In the genomic region with DNA sequence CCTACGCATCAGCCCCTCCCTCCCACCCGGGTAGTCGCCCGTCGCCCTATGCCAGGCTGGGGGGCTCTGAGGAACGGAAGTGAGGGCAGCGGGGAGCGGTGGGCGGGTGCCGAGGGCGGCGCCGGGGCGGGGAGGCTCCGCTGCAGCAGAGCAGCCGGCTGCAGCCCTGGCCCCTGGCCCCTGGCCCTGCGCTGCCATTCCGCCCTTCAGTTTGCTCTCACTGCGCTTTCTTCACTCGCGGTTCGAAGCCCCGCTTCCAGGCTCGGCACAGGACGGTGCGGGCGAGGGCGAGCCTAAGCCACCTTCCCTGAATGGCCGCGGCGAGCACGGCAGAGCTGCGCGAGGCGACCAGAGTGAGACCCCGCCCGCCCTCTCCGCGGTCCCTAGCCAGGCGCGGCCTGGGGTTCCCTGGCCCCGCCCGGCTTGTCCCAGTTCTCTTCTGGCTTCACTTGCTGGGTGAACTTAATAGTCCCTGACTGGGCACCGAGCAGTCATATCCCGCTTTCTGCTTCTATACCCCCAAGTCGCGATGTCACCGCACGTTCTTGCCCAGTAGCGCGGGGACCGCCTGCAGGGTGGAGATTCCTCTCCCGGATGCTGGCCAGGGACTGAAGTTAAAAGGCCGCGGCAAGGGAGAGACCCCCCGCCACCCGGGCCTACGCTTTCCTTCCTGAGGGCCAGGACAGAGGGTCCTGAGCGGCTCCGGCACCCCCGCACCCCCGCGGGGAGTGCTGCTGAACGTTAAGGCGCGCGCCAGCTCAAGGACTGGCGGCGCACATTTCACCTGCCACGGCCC, we compare ENCODE assay signal across 1 cellular context.
A peak's percentile ranks its signal among the peaks of the same experiment; 100 is the strongest.
TF ChIP-seq lines count a peak whose summit lies in the region.

No MANE protein-coding gene starts in this region.

TF ChIP-seq in HepG2, 621 proteins besides CTCF, POLR2A, EP300 and RAD21 (continued from another document):
- no peak for TF ChIP-seq ZHX2 (IDR thresholded peaks at IDR 0.05; ENCODE audit: low read depth)
- TF ChIP-seq ZHX2 (CRISPR knock-in tag; IDR thresholded peaks at IDR 0.05; ENCODE audit: borderline replicate concordance) = no peak
- TF ChIP-seq KDM3A (CRISPR knock-in tag; IDR thresholded peaks at IDR 0.05; ENCODE audit: low read depth) = no peak
- peak; percentile 44; the same call in 1 of the 2 replicates for TF ChIP-seq ZNF564 (CRISPR knock-in tag; IDR thresholded peaks at IDR 0.05)
- TF ChIP-seq, protein P1, sequence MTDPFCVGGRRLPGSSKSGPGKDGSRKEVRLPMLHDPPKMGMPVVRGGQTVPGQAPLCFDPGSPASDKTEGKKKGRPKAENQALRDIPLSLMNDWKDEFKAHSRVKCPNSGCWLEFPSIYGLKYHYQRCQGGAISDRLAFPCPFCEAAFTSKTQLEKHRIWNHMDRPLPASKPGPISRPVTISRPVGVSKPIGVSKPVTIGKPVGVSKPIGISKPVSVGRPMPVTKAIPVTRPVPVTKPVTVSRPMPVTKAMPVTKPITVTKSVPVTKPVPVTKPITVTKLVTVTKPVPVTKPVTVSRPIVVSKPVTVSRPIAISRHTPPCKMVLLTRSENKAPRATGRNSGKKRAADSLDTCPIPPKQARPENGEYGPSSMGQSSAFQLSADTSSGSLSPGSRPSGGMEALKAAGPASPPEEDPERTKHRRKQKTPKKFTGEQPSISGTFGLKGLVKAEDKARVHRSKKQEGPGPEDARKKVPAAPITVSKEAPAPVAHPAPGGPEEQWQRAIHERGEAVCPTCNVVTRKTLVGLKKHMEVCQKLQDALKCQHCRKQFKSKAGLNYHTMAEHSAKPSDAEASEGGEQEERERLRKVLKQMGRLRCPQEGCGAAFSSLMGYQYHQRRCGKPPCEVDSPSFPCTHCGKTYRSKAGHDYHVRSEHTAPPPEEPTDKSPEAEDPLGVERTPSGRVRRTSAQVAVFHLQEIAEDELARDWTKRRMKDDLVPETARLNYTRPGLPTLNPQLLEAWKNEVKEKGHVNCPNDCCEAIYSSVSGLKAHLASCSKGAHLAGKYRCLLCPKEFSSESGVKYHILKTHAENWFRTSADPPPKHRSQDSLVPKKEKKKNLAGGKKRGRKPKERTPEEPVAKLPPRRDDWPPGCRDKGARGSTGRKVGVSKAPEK (CRISPR knock-in tag; IDR thresholded peaks at IDR 0.05; ENCODE audit: borderline replicate concordance) = no peak
- TF ChIP-seq PHF8 (CRISPR knock-in tag; IDR thresholded peaks at IDR 0.05) = 0 out of 2 replicates have a peak, but pooled peaks have one; percentile 1
- TF ChIP-seq HIC2 (CRISPR knock-in tag; IDR thresholded peaks at IDR 0.05; ENCODE audit: low read depth) = no peak
- TF ChIP-seq AGO1 (IDR thresholded peaks at IDR 0.05; ENCODE audit: low read depth, low read length, poor library complexity, severe bottlenecking) = peak; percentile 21
- TF ChIP-seq ZFP91 (CRISPR knock-in tag; IDR thresholded peaks at IDR 0.05; ENCODE audit: borderline replicate concordance) = peak; percentile 1; the same call in 1 of the 2 replicates
- no peak for TF ChIP-seq HNF4A (CRISPR knock-in tag; IDR thresholded peaks at IDR 0.05)
- TF ChIP-seq GABPA (IDR thresholded peaks at IDR 0.05; ENCODE audit: low read depth, low read length) = 0 out of 2 replicates have a peak, but pooled peaks have one; percentile 19
- TF ChIP-seq GABPA (CRISPR knock-in tag; IDR thresholded peaks at IDR 0.05; ENCODE audit: low read depth) = no peak
- no peak for TF ChIP-seq GZF1 (CRISPR knock-in tag; IDR thresholded peaks at IDR 0.05)
- no peak for TF ChIP-seq ZNF550 (CRISPR knock-in tag; IDR thresholded peaks at IDR 0.05; ENCODE audit: borderline replicate concordance)
- no peak for TF ChIP-seq ATF1 (CRISPR knock-in tag; IDR thresholded peaks at IDR 0.05)
- TF ChIP-seq ZNF674 (CRISPR knock-in tag; IDR thresholded peaks at IDR 0.05; ENCODE audit: low read depth) = no peak
- TF ChIP-seq TFDP1 (CRISPR knock-in tag; IDR thresholded peaks at IDR 0.05; ENCODE audit: borderline replicate concordance) = peak; percentile 8; the same call in 1 of the 2 replicates
- TF ChIP-seq HMGA1 (CRISPR knock-in tag; conservative IDR thresholded peaks at IDR 0.05) = no peak
- TF ChIP-seq, protein P2, sequence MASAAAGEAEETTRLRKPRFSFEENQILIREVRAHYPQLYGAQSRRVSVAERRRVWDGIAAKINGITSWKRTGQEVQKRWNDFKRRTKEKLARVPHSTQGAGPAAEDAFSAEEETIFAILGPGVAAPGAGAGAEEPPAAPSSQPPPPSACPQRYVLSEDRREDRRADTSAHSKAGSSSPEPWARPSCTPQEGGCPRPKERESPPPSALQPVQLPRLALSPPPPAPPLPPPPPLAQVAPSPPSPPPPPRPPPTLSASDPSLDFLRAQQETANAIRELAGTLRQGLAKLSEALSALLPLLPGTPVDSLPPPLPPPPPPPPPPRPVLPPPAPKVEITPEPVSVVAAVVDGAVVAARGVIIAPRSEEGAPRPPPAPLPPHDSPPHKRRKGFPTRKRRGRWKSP (CRISPR knock-in tag; IDR thresholded peaks at IDR 0.05) = peak; percentile 99
- TF ChIP-seq TOPORS (CRISPR knock-in tag; IDR thresholded peaks at IDR 0.05) = 0 out of 2 replicates have a peak, but pooled peaks have one; percentile 13
- no peak for TF ChIP-seq ZNF772 (CRISPR knock-in tag; IDR thresholded peaks at IDR 0.05)
- peak; percentile 49; the same call in 1 of the 2 replicates for TF ChIP-seq BCL6 (CRISPR knock-in tag; IDR thresholded peaks at IDR 0.05)
- no peak for TF ChIP-seq HOXA3 (CRISPR knock-in tag; IDR thresholded peaks at IDR 0.05)
- 0 out of 2 replicates have a peak, but pooled peaks have one; percentile 53 for TF ChIP-seq REL (CRISPR knock-in tag; conservative IDR thresholded peaks at IDR 0.05)
- TF ChIP-seq NR3C1 (CRISPR knock-in tag; IDR thresholded peaks at IDR 0.05) = no peak
- TF ChIP-seq SP1 (IDR thresholded peaks at IDR 0.05) = peak; percentile 83; the same call in 1 of the 2 replicates
- no peak; the same call in 1 of the 2 replicates for TF ChIP-seq SP1 (CRISPR knock-in tag; IDR thresholded peaks at IDR 0.05)
- no peak for TF ChIP-seq WIZ (CRISPR knock-in tag; IDR thresholded peaks at IDR 0.05)
